ENCODE assay signal across 24 cellular contexts in genomic region chr6:41352396-41352795, GRCh38. TPM values are rescaled to one million over a fixed set of nuclear protein-coding genes. Genes with fewer than 3 reads are reported as not detected.
DNase-seq lines count a peak whose midpoint lies in the region; ATAC-seq and TF ChIP-seq lines count a peak whose summit lies in the region.
"Had no signal": no experiment of that assay in that cellular context is flagged by ENCODE, and none has a peak within 500 bp of the region (broad histone marks: within the 10 kb centered on the region; RNA-seq: fewer than 3 reads in every experiment).

No MANE protein-coding gene starts in this region.

- BruUV-seq in MCF 10A (replicated peaks; lab: Mats Ljungman, UMichigan) (no TSS peak), mammary epithelial cell (replicated peaks; lab: Mats Ljungman, UMichigan) (no TSS peak)

- H3K27ac Mint-ChIP-seq in MCF 10A (ENCODE audit: low read depth, unreplicated experiment): no peak overlapping the region
- H3K27ac Mint-ChIP-seq in type B pancreatic cell: no peak overlapping the region
- H3K27ac Mint-ChIP-seq: CD4-positive, CD25-positive, alpha-beta regulatory T cell had no signal

- DNase-seq in NCI-H2196 (lab: John Stamatoyannopoulos, UW; ENCODE audit: unreplicated experiment): peak; percentile 25
- no peak for DNase-seq in NCI-H2196 treated with DMSO at 0.1 percent for 48 hours (lab: John Stamatoyannopoulos, UW; ENCODE audit: unreplicated experiment)
- peak; percentile 20 for DNase-seq in MCF 10A (ENCODE audit: unreplicated experiment)
- DNase-seq in mammary epithelial cell: no peak
- DNase-seq in esophagus muscularis mucosa (ENCODE audit: extremely low spot score): peak; percentile 80
- DNase-seq in type B pancreatic cell (ENCODE audit: extremely low spot score, unreplicated experiment): peak; percentile 43
- no peak for DNase-seq in HuH-7.5 (ENCODE audit: low spot score)
- DNase-seq: 8988T; CD4-positive, CD25-positive, alpha-beta regulatory T cell; GM23248; H7; NCI-H1105; NCI-H1436 treated with DMSO at 0.1 percent for 48 hours; NCI-H187 treated with DMSO at 0.1 percent for 48 hours; NCI-H345; NCI-H524; NCI-H748 treated with DMSO at 0.1 percent for 48 hours; PC-9; Right ventricle myocardium superior had no signal

- no peak for TF ChIP-seq POLR2A in esophagus muscularis mucosa (IDR thresholded peaks at IDR 0.05; ENCODE audit: low read depth)

- no peaks in the 10 kb centered on the region for H4K20me1 ChIP-seq in mammary epithelial cell (ENCODE audit: insufficient read depth, low read length)

- ATAC-seq in GM21528 (IDR thresholded peaks at IDR 0.05; ENCODE audit: low FRiP score, unreplicated experiment): no peak

- H3K4me1 Mint-ChIP-seq in MCF 10A (ENCODE audit: insufficient read depth, unreplicated experiment): peaks cover 6% of the 10 kb centered on the region
- H3K4me1 Mint-ChIP-seq in type B pancreatic cell (ENCODE audit: unreplicated experiment): no peaks in the 10 kb centered on the region
- H3K4me1 Mint-ChIP-seq: CD4-positive, CD25-positive, alpha-beta regulatory T cell had no signal

- POLR2A ChIA-PET in MCF 10A (lab: Yijun Ruan, JAX): no interaction called here

- 3% methylated on average over 3 of the region's 3 CpGs for WGBS in mammary epithelial cell (ENCODE audit: low coverage, missing lambda C conversion rate)
- 35% methylated on average over 3 of the region's 3 CpGs for WGBS in esophagus muscularis mucosa

- no peak for TF ChIP-seq EP300 in esophagus muscularis mucosa (IDR thresholded peaks at IDR 0.05)

- H3K27ac ChIP-seq in mammary epithelial cell (ENCODE audit: insufficient read depth, low read depth, low read length) (no peak overlapping the region), esophagus muscularis mucosa (replicated peaks in 1 of 4) (no peak overlapping the region)
- H3K27ac ChIP-seq: GM23248, HL-60, PC-9, SJSA1 had no signal

- TF ChIP-seq CTCF in MCF 10A (IDR thresholded peaks at IDR 0.05; ENCODE audit: unreplicated experiment) (no peak), mammary epithelial cell (conservative IDR thresholded peaks at IDR 0.05 in 1 of 2, IDR thresholded peaks at IDR 0.05 in 1 of 2; ENCODE audit: extremely low read depth in 1 of 2, insufficient read depth in 1 of 2, low read depth in 1 of 2, low read length in 2 of 2) (no peak), esophagus muscularis mucosa (IDR thresholded peaks at IDR 0.05) (no peak), type B pancreatic cell (conservative IDR thresholded peaks at IDR 0.05) (no peak)

- dilution Hi-C loops in mammary epithelial cell (cut with HindIII; ENCODE audit: low sequenced_read_pairs): no loop called here

- H3K27me3 Mint-ChIP-seq in MCF 10A (ENCODE audit: insufficient read depth, unreplicated experiment) (peaks cover 83% of the 10 kb centered on the region), type B pancreatic cell (peaks cover 22% of the 10 kb centered on the region)

- H3K27me3 ChIP-seq in mammary epithelial cell (ENCODE audit: insufficient read depth, low read length) (peaks cover 8% of the 10 kb centered on the region), esophagus muscularis mucosa (peaks cover 0 to 57% (median 0%) of the 10 kb centered on the region in 4 donors)

- H3K4me2 ChIP-seq in mammary epithelial cell (ENCODE audit: insufficient read depth, low read depth, low read length): no peak overlapping the region
- H3K4me2 ChIP-seq: PC-9 had no signal

- CTCF ChIA-PET in MCF 10A (lab: Yijun Ruan, JAX): interaction anchor here (0.6 to 2.2 kb wide), 3 partner anchors 12 to 33 kb away, joined by 3 to 9 read pairs (median 3); no protein-coding TSS in a partner anchor
- CTCF ChIA-PET in mammary epithelial cell (lab: Charles Lee; ENCODE audit: low non-redundant PET): no interaction called here

- H2AFZ ChIP-seq in mammary epithelial cell (ENCODE audit: low read depth, low read length): no peak overlapping the region
- H2AFZ ChIP-seq: GM23248, PC-9 had no signal

- peaks cover 7% of the 10 kb centered on the region for H3K9me3 ChIP-seq in mammary epithelial cell (replicated peaks; ENCODE audit: insufficient read depth, low read length)
- H3K9me3 ChIP-seq in esophagus muscularis mucosa: peaks cover 0 to 11% (median 2%) of the 10 kb centered on the region in 4 donors

- H3K9me3 Mint-ChIP-seq in MCF 10A (ENCODE audit: unreplicated experiment): no peaks in the 10 kb centered on the region
- peaks cover 14% of the 10 kb centered on the region for H3K9me3 Mint-ChIP-seq in type B pancreatic cell

- H3K4me3 ChIP-seq in mammary epithelial cell (replicated peaks in 1 of 3; ENCODE audit: insufficient read depth in 1 of 3, low read depth in 2 of 3, low read length in 3 of 3) (no peak overlapping the region), esophagus muscularis mucosa (no peak overlapping the region)
- H3K4me3 ChIP-seq: GM23248, PC-9, SJSA1 had no signal

- in situ Hi-C loops in mammary epithelial cell (cut with MboI; ENCODE audit: low sequenced_read_pairs in 2 of 2): loop anchor here in 1 of 2 donors (25.0 kb wide), 1 partner anchor 335 kb away; no protein-coding TSS in a partner anchor

- H3K36me3 Mint-ChIP-seq in MCF 10A (ENCODE audit: insufficient read depth, unreplicated experiment): no peaks in the 10 kb centered on the region
- H3K36me3 Mint-ChIP-seq in type B pancreatic cell: no peaks in the 10 kb centered on the region
- H3K36me3 Mint-ChIP-seq: CD4-positive, CD25-positive, alpha-beta regulatory T cell had no signal

- no peaks in the 10 kb centered on the region for H3K4me1 ChIP-seq in mammary epithelial cell (ENCODE audit: insufficient read depth, low read length)
- no peaks in the 10 kb centered on the region for H3K4me1 ChIP-seq in esophagus muscularis mucosa
- H3K4me1 ChIP-seq: SJSA1 had no signal

- H3K4me3 Mint-ChIP-seq in MCF 10A (ENCODE audit: unreplicated experiment) (no peak overlapping the region), type B pancreatic cell (no peak overlapping the region)
- H3K4me3 Mint-ChIP-seq: CD4-positive, CD25-positive, alpha-beta regulatory T cell had no signal

- intact Hi-C loops in MCF 10A (cut with micrococcal nuclease): no loop called here
- intact Hi-C loops in mammary epithelial cell (cut with micrococcal nuclease): no loop called here
- intact Hi-C loops in esophagus muscularis mucosa (cut with DNase I): no loop called here

- H3K36me3 ChIP-seq in mammary epithelial cell (ENCODE audit: insufficient read depth, low read length): no peaks in the 10 kb centered on the region
- no peaks in the 10 kb centered on the region for H3K36me3 ChIP-seq in esophagus muscularis mucosa
- H3K36me3 ChIP-seq: SJSA1 had no signal

- no peaks in the 10 kb centered on the region for H3K79me2 ChIP-seq in mammary epithelial cell (ENCODE audit: insufficient read depth, low read length)

- H3K9ac ChIP-seq in mammary epithelial cell (ENCODE audit: insufficient read depth, low read length): no peak overlapping the region
- H3K9ac ChIP-seq: GM23248 had no signal

RNA-seq across cellular contexts. Expression of gene NCR2, which starts 17.0 kb away (rescaled TPM):
- total RNA-seq in MCF 10A (2022) (not detected in 2 replicates), mammary epithelial cell (not detected), esophagus muscularis mucosa (not detected), type B pancreatic cell (ENCODE audit: low replicate concordance) (not detected in 2 replicates)
- not detected for polyA plus RNA-seq in mammary epithelial cell
- polyA minus RNA-seq in mammary epithelial cell: not detected
- total RNA-seq: CD4-positive, CD25-positive, alpha-beta regulatory T cell; GM23248; H7; PC-9; Right ventricle myocardium superior; RPMI7951; SJSA1 had no signal
- polyA plus RNA-seq: BJ; CD4-positive, CD25-positive, alpha-beta regulatory T cell; GM23248 had no signal

Comparison
In these comparisons a context has a peak if more than half of its experiments do, and no peak if none do; other contexts are left out.
1. DNase-seq: peak in NCI-H2196 (single experiment), MCF 10A (single experiment), esophagus muscularis mucosa (single experiment) and type B pancreatic cell (single experiment); none in NCI-H2196 treated with DMSO at 0.1 percent for 48 hours (single experiment), mammary epithelial cell (single experiment) and HuH-7.5 (single experiment).